Comparison of ENCODE assay signal across 17 cellular contexts in genomic region chr14:94612580-94613554, GRCh38. TPM values are rescaled to one million over a fixed set of nuclear protein-coding genes. Genes with fewer than 3 reads are reported as not detected.
A peak's percentile ranks its signal among the peaks of the same experiment; 100 is the strongest.
DNase-seq lines count a peak whose midpoint lies in the region; ATAC-seq and TF ChIP-seq lines count a peak whose summit lies in the region.
"Had no signal": no experiment of that assay in that cellular context is flagged by ENCODE, and none has a peak within 500 bp of the region (broad histone marks: within the 10 kb centered on the region; RNA-seq: fewer than 3 reads in every experiment).

No MANE protein-coding gene starts in this region.

- WGBS in esophagus muscularis mucosa, result 68% methylated on average over 7 of the region's 9 CpGs
- WGBS in tibial nerve, 2 donors, result 42 to 58% methylated on average over 9 of the region's 9 CpGs

- H3K9me3 Mint-ChIP-seq in natural killer cell, result peaks cover 3% of the 10 kb centered on the region in 2 donors

- BruUV-seq in PC-3 (replicated peaks; lab: Mats Ljungman, UMichigan), result no TSS peak

- H3K36me3 Mint-ChIP-seq in natural killer cell, result no peaks in the 10 kb centered on the region
- H3K36me3 Mint-ChIP-seq: brain had no signal

- ATAC-seq in RWPE2 (ENCODE audit: low read depth), result no peak
- ATAC-seq in lower lobe of right lung, result peak; percentile 29 to 31
- no peak for ATAC-seq in HG03342 (IDR thresholded peaks at IDR 0.05; ENCODE audit: unreplicated experiment)
- no peak for ATAC-seq in PC-3
- ATAC-seq in natural killer cell, result no peak

- no peaks in the 10 kb centered on the region for H4K20me1 ChIP-seq in PC-3 (ENCODE audit: low read length)
- H4K20me1 ChIP-seq: BLaER1 had no signal

- no peaks in the 10 kb centered on the region for H3K27me3 Mint-ChIP-seq in natural killer cell (ENCODE audit: low read depth in 2 of 2)

- no peak for TF ChIP-seq CTCF in RWPE2 (IDR thresholded peaks at IDR 0.05; ENCODE audit: poor library complexity, severe bottlenecking)
- no peak for TF ChIP-seq CTCF in esophagus muscularis mucosa (IDR thresholded peaks at IDR 0.05)
- TF ChIP-seq CTCF in lower lobe of right lung (IDR thresholded peaks at IDR 0.05), result no peak
- TF ChIP-seq CTCF in tibial nerve (IDR thresholded peaks at IDR 0.05), result peak in 1 of 5 experiments; percentile 19
- no peak for TF ChIP-seq CTCF in PC-3 (conservative IDR thresholded peaks at IDR 0.05; ENCODE audit: low read depth, low read length)
- TF ChIP-seq CTCF in natural killer cell (IDR thresholded peaks at IDR 0.05), result no peak

- H3K9me3 ChIP-seq in RWPE2 (ENCODE audit: severe bottlenecking) (no peaks in the 10 kb centered on the region), esophagus muscularis mucosa (peaks cover 0 to 16% (median 13%) of the 10 kb centered on the region in 4 donors), lower lobe of right lung (peaks cover 4% of the 10 kb centered on the region), tibial nerve (peaks cover 0 to 22% (median 7%) of the 10 kb centered on the region in 4 donors), PC-3 (ENCODE audit: low read length) (no peaks in the 10 kb centered on the region)

- H3K27me3 ChIP-seq in RWPE2 (ENCODE audit: insufficient read depth, poor library complexity, severe bottlenecking) (no peaks in the 10 kb centered on the region), esophagus muscularis mucosa (no peaks in the 10 kb centered on the region), lower lobe of right lung (ENCODE audit: low read depth) (no peaks in the 10 kb centered on the region), tibial nerve (no peaks in the 10 kb centered on the region), PC-3 (ENCODE audit: low read length) (no peaks in the 10 kb centered on the region)
- H3K27me3 ChIP-seq: BLaER1 had no signal

- H3K4me2 ChIP-seq in PC-3 (ENCODE audit: low read length), result no peak overlapping the region
- H3K4me2 ChIP-seq: BLaER1, KMS-11 had no signal

- H3K9ac ChIP-seq in PC-3 (ENCODE audit: low read length), result no peak overlapping the region
- H3K9ac ChIP-seq: BLaER1, KMS-11 had no signal

- H3K27ac ChIP-seq in RWPE2 (ENCODE audit: poor library complexity, severe bottlenecking) (peak overlapping the region; percentile 13), esophagus muscularis mucosa (replicated peaks in 1 of 4) (peak overlapping the region; percentile 49 to 73 (median 59)), lower lobe of right lung (no peak overlapping the region), tibial nerve (peak overlapping the region; percentile 13 to 83 (median 49)), PC-3 (ENCODE audit: low read length) (no peak overlapping the region)
- H3K27ac ChIP-seq: BLaER1, KMS-11 had no signal

- no peak overlapping the region for H2AFZ ChIP-seq in PC-3 (ENCODE audit: low read length)

- TF ChIP-seq POLR2A in esophagus muscularis mucosa (IDR thresholded peaks at IDR 0.05; ENCODE audit: low read depth) (no peak), tibial nerve (IDR thresholded peaks at IDR 0.05) (no peak)

- TF ChIP-seq EP300 in esophagus muscularis mucosa (IDR thresholded peaks at IDR 0.05), result no peak
- TF ChIP-seq EP300 in tibial nerve (IDR thresholded peaks at IDR 0.05), result no peak

- H3K79me2 ChIP-seq in PC-3 (ENCODE audit: low read length), result no peaks in the 10 kb centered on the region

- POLR2A ChIA-PET in PC-3 (lab: Charles Lee; ENCODE audit: unreplicated experiment), result no interaction called here

- intact Hi-C loops in esophagus muscularis mucosa (cut with DNase I) (no loop called here), lower lobe of right lung (cut with DNase I) (no loop called here), PC-3 (cut with micrococcal nuclease) (no loop called here), natural killer cell (cut with micrococcal nuclease) (no loop called here)

- no peak overlapping the region for H3K4me3 Mint-ChIP-seq in natural killer cell

- H3F3A ChIP-seq in PC-3 (ENCODE audit: low read length, unreplicated experiment), result no peaks in the 10 kb centered on the region

- DNase-seq in RWPE2 (ENCODE audit: low spot score) (no peak), esophagus muscularis mucosa (ENCODE audit: extremely low spot score) (no peak), lower lobe of right lung (no peak), tibial nerve (ENCODE audit: low spot score in 2 of 2) (no peak), PC-3 (no peak), natural killer cell (no peak)
- DNase-seq in NK-92 treated with Interleukin-12 subunit alpha and Interleukin-12 subunit beta, amount 100 ng/mL, for 24 hours (lab: John Stamatoyannopoulos, UW), result no peak
- DNase-seq: mesenchymal stem cell, NCI-H1436 treated with DMSO at 0.1 percent for 48 hours, T-helper 2 cell had no signal

- H3K4me1 ChIP-seq in RWPE2 (ENCODE audit: insufficient read depth, poor library complexity, severe bottlenecking) (peaks cover 31% of the 10 kb centered on the region), esophagus muscularis mucosa (peaks cover 3 to 43% (median 11%) of the 10 kb centered on the region in 4 donors), lower lobe of right lung (no peaks in the 10 kb centered on the region), tibial nerve (peaks cover 0 to 34% (median 6%) of the 10 kb centered on the region in 4 donors), PC-3 (ENCODE audit: insufficient read depth, low read length) (no peaks in the 10 kb centered on the region)
- H3K4me1 ChIP-seq: BLaER1 had no signal

- H3K9me2 ChIP-seq in PC-3 (replicated peaks; ENCODE audit: low read length), result no peaks in the 10 kb centered on the region

- H3K27ac Mint-ChIP-seq in natural killer cell, result no peak overlapping the region
- H3K27ac Mint-ChIP-seq: brain had no signal

- CTCF ChIA-PET in PC-3 (lab: Charles Lee), result no interaction called here

- H3K36me3 ChIP-seq in RWPE2 (ENCODE audit: low read depth), result no peaks in the 10 kb centered on the region
- H3K36me3 ChIP-seq in esophagus muscularis mucosa, result no peaks in the 10 kb centered on the region
- H3K36me3 ChIP-seq in lower lobe of right lung, result no peaks in the 10 kb centered on the region
- peaks cover 0 to 32% (median 0%) of the 10 kb centered on the region in 3 donors for H3K36me3 ChIP-seq in tibial nerve
- no peaks in the 10 kb centered on the region for H3K36me3 ChIP-seq in PC-3 (ENCODE audit: low read depth, low read length)
- H3K36me3 ChIP-seq: BLaER1 had no signal

- no peaks in the 10 kb centered on the region for H3K4me1 Mint-ChIP-seq in natural killer cell

- no peak overlapping the region for H3K4me3 ChIP-seq in RWPE2 (ENCODE audit: severe bottlenecking)
- H3K4me3 ChIP-seq in esophagus muscularis mucosa, result peak overlapping the region; percentile 19 to 51 (median 36)
- peak overlapping the region; percentile 27 for H3K4me3 ChIP-seq in lower lobe of right lung
- peak overlapping the region in 3 of 4 donors; percentile 17 to 45 (median 38) for H3K4me3 ChIP-seq in tibial nerve
- no peak overlapping the region for H3K4me3 ChIP-seq in PC-3 (ENCODE audit: low read length)
- H3K4me3 ChIP-seq: BLaER1 had no signal

RNA-seq across cellular contexts. Expression of gene SERPINA3, which starts 0.7 kb away (rescaled TPM):
- 100 to 1,000 TPM in 3 of 4 donors, 10 to 100 TPM in 1; 71.8 to 284 (median 255) TPM for total RNA-seq in esophagus muscularis mucosa
- total RNA-seq in lower lobe of right lung, result 74.6 TPM
- 100 to 1,000 TPM in 2 of 4 donors, 10 to 100 TPM in 2; 85.0 to 339 (median 171) TPM for total RNA-seq in tibial nerve
- total RNA-seq in PC-3 (2014; rRNA removed), result not detected in 2 replicates
- not detected for total RNA-seq in natural killer cell
- total RNA-seq: NCI-H460, OCI-LY7 had no signal

RNA-seq across cellular contexts. Expression of gene SERPINA5, which starts 31.6 kb away (rescaled TPM):
- total RNA-seq in esophagus muscularis mucosa, result 1 to 10 TPM; 2.1 to 5.1 (median 3.7) TPM
- total RNA-seq in lower lobe of right lung, result 0.56 TPM
- 10 to 100 TPM in 2 of 4 donors, 1 to 10 TPM in 2; 6.5 to 28.0 (median 10.2) TPM for total RNA-seq in tibial nerve
- total RNA-seq in PC-3 (2014; rRNA removed), result not detected in 2 replicates
- total RNA-seq in natural killer cell, result not detected
- total RNA-seq: OCI-LY7 had no signal

RNA-seq across cellular contexts. Expression of gene SERPINA4, which starts 51.6 kb away (rescaled TPM):
- total RNA-seq in esophagus muscularis mucosa, result not detected
- total RNA-seq in lower lobe of right lung, result not detected
- not detected for total RNA-seq in tibial nerve
- total RNA-seq in PC-3 (2014; rRNA removed), result not detected in 2 replicates
- total RNA-seq in natural killer cell, result not detected
- total RNA-seq: H4, NCI-H460, OCI-LY7 had no signal

Comparison
In these comparisons a context has a peak if more than half of its experiments do, and no peak if none do; other contexts are left out.
1. ATAC-seq: peak in lower lobe of right lung (2 of 2); none in RWPE2 (single experiment), HG03342 (single experiment), PC-3 (single experiment) and natural killer cell (0 of 3).
2. H3K27ac ChIP-seq: peak in RWPE2 (single experiment), esophagus muscularis mucosa (4 of 4) and tibial nerve (4 of 4); none in lower lobe of right lung (single experiment) and PC-3 (single experiment).
3. H3K4me3 ChIP-seq: peak in esophagus muscularis mucosa (4 of 4), lower lobe of right lung (single experiment) and tibial nerve (3 of 4); none in RWPE2 (single experiment) and PC-3 (single experiment).
4. RNA of gene SERPINA3, which starts 0.7 kb away (total RNA-seq): 71.8 to 284 TPM in esophagus muscularis mucosa, 85.0 to 339 TPM in tibial nerve and 74.6 TPM in lower lobe of right lung (single experiment); not detected in PC-3 and not detected in natural killer cell; every median in the first group is over 10 times any median in the second.